Comparison of ENCODE assay signal across 14 cellular contexts in genomic region chr1:21924503-21925005, GRCh38. TPM values are rescaled to one million over a fixed set of nuclear protein-coding genes. Genes with fewer than 3 reads are reported as not detected.
DNase-seq lines count a peak whose midpoint lies in the region; ATAC-seq, FAIRE-seq and TF ChIP-seq lines count a peak whose summit lies in the region.
"Had no signal": no experiment of that assay in that cellular context is flagged by ENCODE, and none has a peak within 500 bp of the region (broad histone marks: within the 10 kb centered on the region; RNA-seq: fewer than 3 reads in every experiment).

No MANE protein-coding gene starts in this region.

- 18% methylated on average over 5 of the region's 5 CpGs for WGBS in GM12878 (ENCODE audit: insufficient coverage, insufficient replicate concordance, low lambda C conversion rate, missing lambda C conversion rate)
- 93% methylated on average over 4 of the region's 5 CpGs for WGBS in HepG2 (ENCODE audit: low lambda C conversion rate)
- 48 to 63% (median 55%) methylated on average over 5 of the region's 5 CpGs for WGBS in stomach, 5 donors

- SMC1A ChIA-PET in GM12878 (lab: Charles Lee; ENCODE audit: uncharacterized antibody, unreplicated experiment) = interaction anchor here (0.7 to 1.1 kb wide), 2 partner anchors 34 to 100 kb away, joined by 3 read pairs; no protein-coding TSS in a partner anchor

- TF ChIP-seq POLR2A in GM12878 (IDR thresholded peaks at IDR 0.05; ENCODE audit: low read depth, low read length) (no peak), HepG2 (IDR thresholded peaks at IDR 0.05; ENCODE audit: insufficient read depth in 1 of 2, low read depth in 2 of 2, low read length in 2 of 2) (no peak), stomach (IDR thresholded peaks at IDR 0.05) (no peak)

- H3K4me2 ChIP-seq in GM12878 (ENCODE audit: control insufficient read depth, insufficient read depth) (no peak overlapping the region), HepG2 (ENCODE audit: low read depth, low read length) (no peak overlapping the region)

- H3K4me3 ChIP-seq in GM12878 = no peak overlapping the region
- no peak overlapping the region for H3K4me3 ChIP-seq in HepG2 (replicated peaks in 1 of 3; ENCODE audit: insufficient read depth in 1 of 3, low read depth in 2 of 3, low read length in 3 of 3)
- no peak overlapping the region for H3K4me3 ChIP-seq in stomach
- H3K4me3 ChIP-seq: SJCRH30 had no signal

- CTCF ChIA-PET in GM12878 (lab: Yijun Ruan, JAX) (no interaction called here), HepG2 (lab: Yijun Ruan, JAX; ENCODE audit: low intra/inter-chr PET ratio, low total read pairs) (no interaction called here)

- H3K27me3 ChIP-seq in GM12878 (replicated peaks in 1 of 2; ENCODE audit: control insufficient read depth in 2 of 2, insufficient read depth in 2 of 2, low read length in 1 of 2) (no peaks in the 10 kb centered on the region; a peak in 1 of 4 replicates), HepG2 (ENCODE audit: control insufficient read depth in 1 of 2, insufficient read depth in 2 of 2, low read length in 2 of 2) (no peaks in the 10 kb centered on the region), stomach (no peaks in the 10 kb centered on the region)
- H3K27me3 ChIP-seq: SJCRH30 had no signal

- POLR2A ChIA-PET in GM12878 (lab: Charles Lee) (no interaction called here), HepG2 (lab: Yijun Ruan, JAX) (interaction anchor here (1.2 to 6.4 kb wide), 2 partner anchors 11 to 62 kb away, joined by 4 to 105 read pairs; partner anchors contain the start of gene HSPG2)

- H4K20me1 ChIP-seq in GM12878 (ENCODE audit: control insufficient read depth, insufficient read depth) (no peaks in the 10 kb centered on the region), HepG2 (ENCODE audit: insufficient read depth, low read length) (no peaks in the 10 kb centered on the region)

- no peak overlapping the region for H3K27ac ChIP-seq in GM12878 (ENCODE audit: control insufficient read depth, insufficient read depth)
- no peak overlapping the region for H3K27ac ChIP-seq in HepG2 (ENCODE audit: extremely low read length, insufficient read depth, low read length)
- peak overlapping the region in 4 of 5 donors; percentile 95 to 97 (median 96) for H3K27ac ChIP-seq in stomach
- H3K27ac ChIP-seq: SJCRH30 had no signal

- no peak for TF ChIP-seq RAD21 in GM12878 (IDR thresholded peaks at IDR 0.05; ENCODE audit: insufficient read depth, low read depth, low read length)
- TF ChIP-seq RAD21 in HepG2 (CRISPR knock-in tag; IDR thresholded peaks at IDR 0.05) = no peak

- DNase-seq in KBM-7 (peak; percentile 51), GM12878 (ENCODE audit: low read depth, low spot score) (no peak), HepG2 (ENCODE audit: low spot score) (no peak), stomach (no peak), D341Med (ENCODE audit: low spot score) (no peak)
- DNase-seq in stimulated activated CD4-positive, alpha-beta T cell treated with anti-CD3 and anti-CD28 coated beads, Interleukin-2, amount 100 ng/mL, for 48 hours = no peak
- DNase-seq: activated CD8-positive, alpha-beta memory T cell treated with anti-CD3 and anti-CD28 coated beads for 24 hours; DMS79; HCEC 1CT; SJCRH30; stimulated activated CD4-positive, alpha-beta T cell treated with anti-CD3 and anti-CD28 coated beads, Interleukin-4, amount 100 ng/mL, for 1 hour had no signal

- H3K9me3 ChIP-seq in GM12878 (replicated peaks; ENCODE audit: control insufficient read depth, insufficient read depth, low read length) (no peaks in the 10 kb centered on the region), HepG2 (ENCODE audit: low read length) (no peaks in the 10 kb centered on the region), stomach (no peaks in the 10 kb centered on the region)
- H3K9me3 ChIP-seq: SJCRH30 had no signal

- RAD21 ChIA-PET in GM12878 (lab: Charles Lee; ENCODE audit: unreplicated experiment) = no interaction called here

- H3K9ac ChIP-seq in GM12878 (ENCODE audit: control insufficient read depth, insufficient read depth, low read length) = no peak overlapping the region
- H3K9ac ChIP-seq in HepG2 (ENCODE audit: insufficient read depth, low read depth, low read length) = no peak overlapping the region

- in situ Hi-C loops in KBM-7 (cut with MboI; ENCODE audit: low pct_unique_long_range_greater_than_20kb, low sequenced_read_pairs) (no loop called here), GM12878 (cut with MboI) (no loop called here), HepG2 (cut with HindIII; ENCODE audit: extremely low pct_ligation_motif_present, low pct_unique_long_range_greater_than_20kb) (no loop called here)

- H3K79me2 ChIP-seq in GM12878 (ENCODE audit: control insufficient read depth, insufficient read depth, low read length) (no peaks in the 10 kb centered on the region), HepG2 (ENCODE audit: insufficient read depth, low read length) (peaks cover 14% of the 10 kb centered on the region)

- no peaks in the 10 kb centered on the region for H3K4me1 ChIP-seq in GM12878 (ENCODE audit: control insufficient read depth, insufficient read depth, low read length)
- H3K4me1 ChIP-seq in HepG2 (ENCODE audit: insufficient read depth, low read length) = peaks cover 89% of the 10 kb centered on the region
- H3K4me1 ChIP-seq in stomach = peaks cover 80 to 100% (median 92%) of the 10 kb centered on the region in 4 donors

- H2AFZ ChIP-seq in GM12878 (ENCODE audit: control insufficient read depth, low read depth, low read length) = no peak overlapping the region
- H2AFZ ChIP-seq in HepG2 (ENCODE audit: low read length) = no peak overlapping the region

- H3K36me3 ChIP-seq in GM12878 (ENCODE audit: control insufficient read depth in 2 of 2, insufficient read depth in 2 of 2, low read length in 1 of 2) (no peaks in the 10 kb centered on the region), HepG2 (replicated peaks in 1 of 2; ENCODE audit: control insufficient read depth in 1 of 2, insufficient read depth in 2 of 2, low read length in 2 of 2) (no peaks in the 10 kb centered on the region; a peak in 1 of 5 replicates), stomach (peaks cover 0 to 7% (median 2%) of the 10 kb centered on the region in 4 donors)

- ATAC-seq in GM12878 = no peak
- no peak for ATAC-seq in HepG2
- ATAC-seq in GM18498 (IDR thresholded peaks at IDR 0.05; ENCODE audit: unreplicated experiment) = no peak
- no peak for ATAC-seq in HG03025 (IDR thresholded peaks at IDR 0.05; ENCODE audit: low FRiP score, unreplicated experiment)

- TF ChIP-seq EP300 in GM12878 (IDR thresholded peaks at IDR 0.05; ENCODE audit: borderline replicate concordance in 1 of 2, control insufficient read depth in 1 of 2, low read depth in 2 of 2, low read length in 2 of 2) = no peak
- no peak for TF ChIP-seq EP300 in HepG2 (IDR thresholded peaks at IDR 0.05; ENCODE audit: low read depth in 2 of 2, low read length in 2 of 2)
- TF ChIP-seq EP300 in HepG2 (CRISPR knock-in tag; IDR thresholded peaks at IDR 0.05; ENCODE audit: borderline replicate concordance) = no peak
- TF ChIP-seq EP300 in stomach (IDR thresholded peaks at IDR 0.05) = no peak

- intact Hi-C loops in GM12878 (cut with micrococcal nuclease; ENCODE audit: unreplicated experiment) = no loop called here
- intact Hi-C loops in HepG2 (cut with micrococcal nuclease; ENCODE audit: unreplicated experiment) = no loop called here
- intact Hi-C loops in stomach (cut with DNase I; ENCODE audit: low total_unique reads) = no loop called here

- no peak for TF ChIP-seq CTCF in GM12878 (IDR thresholded peaks at IDR 0.05 in 2 of 3, conservative IDR thresholded peaks at IDR 0.05 in 1 of 3; ENCODE audit: control insufficient read depth in 2 of 3, extremely low read depth in 1 of 3, insufficient read depth in 1 of 3, low read depth in 3 of 3, low read length in 3 of 3)
- TF ChIP-seq CTCF in HepG2 (CRISPR knock-in tag; IDR thresholded peaks at IDR 0.05) = no peak
- TF ChIP-seq CTCF in stomach (IDR thresholded peaks at IDR 0.05) = no peak

- FAIRE-seq in GM12878 (lab: Jason Lieb, UNC) (no peak), HepG2 (lab: Jason Lieb, UNC) (peak; percentile 32)

- BruUV-seq in GM12878 (replicated peaks; lab: Mats Ljungman, UMichigan) = no TSS peak
- no TSS peak for BruUV-seq in HepG2 (replicated peaks; lab: Mats Ljungman, UMichigan)

RNA-seq across cellular contexts. Expression of gene HSPG2, which starts 12.6 kb away (rescaled TPM):
- 47.4 and 56.6 TPM in 2 replicates for total RNA-seq in GM12878 (2013; cell fraction: nucleolus; rRNA removed)
- 0.82 and 1.2 TPM in 2 replicates for total RNA-seq in GM12878 (2014; rRNA removed)
- total RNA-seq in GM12878 (2014; rRNA removed; fragmentation: Illumina TruSeq; extraction: Trizol) = 0.63 and 0.83 TPM in 2 replicates
- 3.4 and 3.5 TPM in 2 replicates for total RNA-seq in GM12878 (2021)
- polyA plus RNA-seq in GM12878 (2011; ENCODE audit: low read depth) = 0.75 TPM
- 0.62 and 0.71 TPM in 2 replicates for polyA plus RNA-seq in GM12878 (2011; rRNA removed)
- polyA plus RNA-seq in GM12878 (2011; cell fraction: cytosol; rRNA removed) = 0.93 and 1.1 TPM in 2 replicates
- 6.3 and 9.3 TPM in 2 replicates for polyA plus RNA-seq in GM12878 (2011; cell fraction: nucleus; rRNA removed)
- 4.3 and 6.8 TPM in 2 replicates for polyA plus RNA-seq in GM12878 (2012)
- polyA plus RNA-seq in GM12878 (2014; fragmentation: Illumina TruSeq; extraction: Trizol) = 0.06 and 0.40 TPM in 2 replicates
- not detected for polyA plus RNA-seq in GM12878 (2014; fragmentation: Nextera tagmentation; extraction: Ambion mirVana)
- polyA plus RNA-seq in GM12878 (2014; rRNA removed) = 0.76 and 1.3 TPM in 2 replicates
- polyA plus RNA-seq in GM12878 (2016; fragmentation: Nextera tagmentation; extraction: Ambion mirVana) = 1 to 10 TPM in 1 of 2 experiments, under 1 TPM in 1; 0.30 to 1.1 TPM
- 2.3 and 6.0 TPM in 2 replicates for polyA minus RNA-seq in GM12878 (2011; rRNA and poly(A)+ RNA removed)
- 1.5 and 2.3 TPM in 2 replicates for polyA minus RNA-seq in GM12878 (2011; cell fraction: cytosol; rRNA and poly(A)+ RNA removed)
- 4.8 and 5.2 TPM in 2 replicates for polyA minus RNA-seq in GM12878 (2011; cell fraction: nucleus; rRNA and poly(A)+ RNA removed)
- 5.6 and 9.1 TPM in 2 replicates for total RNA-seq in HepG2 (2016; rRNA removed; fragmentation: Illumina TruSeq; extraction: Trizol)
- 4.1 and 4.6 TPM in 2 replicates for total RNA-seq in HepG2 (2016; cell fraction: cytosol; rRNA removed; fragmentation: Illumina TruSeq; extraction: Trizol; ENCODE audit: low read depth)
- total RNA-seq in HepG2 (2016; cell fraction: insoluble cytoplasmic fraction; rRNA removed; fragmentation: Illumina TruSeq; extraction: Trizol) = 4.7 and 8.9 TPM in 2 replicates
- 5.4 and 5.7 TPM in 2 replicates for total RNA-seq in HepG2 (2016; cell fraction: membrane; rRNA removed; fragmentation: Illumina TruSeq; extraction: Trizol)
- 28.3 and 31.6 TPM in 2 replicates for total RNA-seq in HepG2 (2016; cell fraction: nucleus; rRNA removed; fragmentation: Illumina TruSeq; extraction: Trizol)
- polyA plus RNA-seq in HepG2 (2011; rRNA removed) = 10.3 and 13.1 TPM in 2 replicates
- polyA plus RNA-seq in HepG2 (2011; cell fraction: cytosol; rRNA removed) = 3.8 and 6.6 TPM in 2 replicates
- polyA plus RNA-seq in HepG2 (2011; cell fraction: nucleus; rRNA removed) = 128 and 235 TPM in 2 replicates
- polyA plus RNA-seq in HepG2 (2012) = 17.9 and 25.0 TPM in 2 replicates
- polyA plus RNA-seq in HepG2 (2016; cell fraction: cytosol; fragmentation: Illumina TruSeq; extraction: Trizol; ENCODE audit: low read depth) = 1.9 TPM in 2 replicates
- 7.0 and 9.8 TPM in 2 replicates for polyA plus RNA-seq in HepG2 (2016; cell fraction: insoluble cytoplasmic fraction; fragmentation: Illumina TruSeq; extraction: Trizol; ENCODE audit: low read depth)
- polyA plus RNA-seq in HepG2 (2016; cell fraction: membrane; fragmentation: Illumina TruSeq; extraction: Trizol; ENCODE audit: low read depth) = 2.8 TPM in 2 replicates
- 78.2 and 78.5 TPM in 2 replicates for polyA plus RNA-seq in HepG2 (2016; cell fraction: nucleus; fragmentation: Illumina TruSeq; extraction: Trizol; ENCODE audit: insufficient read depth, low read depth)
- polyA minus RNA-seq in HepG2 (2011; rRNA and poly(A)+ RNA removed; ENCODE audit: low replicate concordance) = 24.8 and 26.5 TPM in 2 replicates
- 17.5 and 18.6 TPM in 2 replicates for polyA minus RNA-seq in HepG2 (2011; cell fraction: cytosol; rRNA and poly(A)+ RNA removed)
- 39.8 and 42.6 TPM in 2 replicates for polyA minus RNA-seq in HepG2 (2011; cell fraction: nucleus; rRNA and poly(A)+ RNA removed)
- total RNA-seq in stomach = 100 to 1,000 TPM in 4 of 5 donors, 10 to 100 TPM in 1; 88.7 to 504 (median 186) TPM
- polyA plus RNA-seq in stomach = 10 to 100 TPM; 21.7 to 98.5 (median 62.1) TPM

RNA-seq across cellular contexts. Expression of gene CELA3B, which starts 52.3 kb away (rescaled TPM):
- total RNA-seq in GM12878 (2013; cell fraction: nucleolus; rRNA removed) = not detected in 2 replicates
- total RNA-seq in GM12878 (2014; rRNA removed) (not detected in 2 replicates), GM12878 (2014; rRNA removed; fragmentation: Illumina TruSeq; extraction: Trizol) (not detected in 2 replicates), GM12878 (2021) (4.1 and 6.4 TPM in 2 replicates), HepG2 (2016; rRNA removed; fragmentation: Illumina TruSeq; extraction: Trizol) (not detected in 2 replicates), stomach (10 to 100 TPM in 1 of 5 donors, not detected in 4; 84.3 TPM)
- polyA plus RNA-seq in GM12878 (2011; ENCODE audit: low read depth) = not detected
- polyA plus RNA-seq in GM12878 (2011; rRNA removed) (not detected in 2 replicates), GM12878 (2014; fragmentation: Illumina TruSeq; extraction: Trizol) (not detected in 2 replicates), GM12878 (2014; fragmentation: Nextera tagmentation; extraction: Ambion mirVana) (not detected), GM12878 (2014; rRNA removed) (not detected in 2 replicates), GM12878 (2016; fragmentation: Nextera tagmentation; extraction: Ambion mirVana) (not detected), HepG2 (2011; rRNA removed) (0.34 TPM in 1 of 2 replicates, not detected in the other), stomach (10 to 100 TPM in 2 of 3 donors, 1 to 10 TPM in 1; 6.1 to 37.8 (median 18.6) TPM)
- polyA plus RNA-seq in GM12878 (2011; cell fraction: cytosol; rRNA removed) = not detected in 2 replicates
- polyA plus RNA-seq in GM12878 (2011; cell fraction: nucleus; rRNA removed) = not detected in 2 replicates
- polyA plus RNA-seq in GM12878 (2012) = not detected in 2 replicates
- not detected in 2 replicates for polyA minus RNA-seq in GM12878 (2011; rRNA and poly(A)+ RNA removed)
- polyA minus RNA-seq in GM12878 (2011; cell fraction: cytosol; rRNA and poly(A)+ RNA removed) = not detected in 2 replicates
- polyA minus RNA-seq in GM12878 (2011; cell fraction: nucleus; rRNA and poly(A)+ RNA removed) = not detected in 2 replicates
- total RNA-seq in HepG2 (2016; cell fraction: cytosol; rRNA removed; fragmentation: Illumina TruSeq; extraction: Trizol; ENCODE audit: low read depth) = not detected in 2 replicates
- not detected in 2 replicates for total RNA-seq in HepG2 (2016; cell fraction: insoluble cytoplasmic fraction; rRNA removed; fragmentation: Illumina TruSeq; extraction: Trizol)
- not detected in 2 replicates for total RNA-seq in HepG2 (2016; cell fraction: membrane; rRNA removed; fragmentation: Illumina TruSeq; extraction: Trizol)
- not detected in 2 replicates for total RNA-seq in HepG2 (2016; cell fraction: nucleus; rRNA removed; fragmentation: Illumina TruSeq; extraction: Trizol)
- polyA plus RNA-seq in HepG2 (2011; cell fraction: cytosol; rRNA removed) = 0.06 TPM in 1 of 2 replicates, not detected in the other
- 0.21 TPM in 1 of 2 replicates, not detected in the other for polyA plus RNA-seq in HepG2 (2011; cell fraction: nucleus; rRNA removed)
- polyA plus RNA-seq in HepG2 (2012) = 0.24 TPM in 1 of 2 replicates, not detected in the other
- polyA plus RNA-seq in HepG2 (2016; cell fraction: cytosol; fragmentation: Illumina TruSeq; extraction: Trizol; ENCODE audit: low read depth) = not detected in 2 replicates
- not detected in 2 replicates for polyA plus RNA-seq in HepG2 (2016; cell fraction: insoluble cytoplasmic fraction; fragmentation: Illumina TruSeq; extraction: Trizol; ENCODE audit: low read depth)
- polyA plus RNA-seq in HepG2 (2016; cell fraction: membrane; fragmentation: Illumina TruSeq; extraction: Trizol; ENCODE audit: low read depth) = not detected in 2 replicates
- not detected in 2 replicates for polyA plus RNA-seq in HepG2 (2016; cell fraction: nucleus; fragmentation: Illumina TruSeq; extraction: Trizol; ENCODE audit: insufficient read depth, low read depth)
- 0.20 TPM in 1 of 2 replicates, not detected in the other for polyA minus RNA-seq in HepG2 (2011; rRNA and poly(A)+ RNA removed; ENCODE audit: low replicate concordance)
- not detected in 2 replicates for polyA minus RNA-seq in HepG2 (2011; cell fraction: cytosol; rRNA and poly(A)+ RNA removed)
- polyA minus RNA-seq in HepG2 (2011; cell fraction: nucleus; rRNA and poly(A)+ RNA removed) = 0.52 and 1.2 TPM in 2 replicates
- total RNA-seq: fibroblast of villous mesenchyme, SJCRH30 had no signal

Comparison
In these comparisons a context has a peak if more than half of its experiments do, and no peak if none do; other contexts are left out.
1. H3K27ac ChIP-seq: peak in stomach (4 of 5); none in GM12878 (single experiment) and HepG2 (single experiment).